In genomic region chr1:224501836-224502235, GRCh38 we compare ENCODE assay signal across 13 cellular contexts.
DNase-seq lines count a peak whose midpoint lies in the region; ATAC-seq and TF ChIP-seq lines count a peak whose summit lies in the region.
"Had no signal": no experiment of that assay in that cellular context is flagged by ENCODE, and none has a peak within 500 bp of the region (broad histone marks: within the 10 kb centered on the region; RNA-seq: fewer than 3 reads in every experiment).

No MANE protein-coding gene starts in this region.

- H3K27me3 ChIP-seq in breast epithelium (no peaks in the 10 kb centered on the region), mucosa of rectum (ENCODE audit: control insufficient read depth in 2 of 2, insufficient read depth in 2 of 2, low read length in 2 of 2) (no peaks in the 10 kb centered on the region)
- H3K27me3 ChIP-seq: left lung, SJSA1 had no signal

- POLR2A ChIA-PET in activated naive CD8-positive, alpha-beta T cell treated with anti-CD3 and anti-CD28 coated beads, Interleukin-2, amount 10 ng/mL, durations not matched to agents 7 days and 5 days (lab: Charles Lee), result no interaction called here

- ATAC-seq in activated naive CD8-positive, alpha-beta T cell treated with anti-CD3 and anti-CD28 coated beads, Interleukin-2, amount 10 ng/mL, durations not matched to agents 7 days and 5 days (ENCODE audit: low read depth), result no peak
- no peak for ATAC-seq in activated naive CD8-positive, alpha-beta T cell treated with anti-CD3 and anti-CD28 coated beads, Interleukin-2, amount 50 U/mL, for 24 hours
- no peak for ATAC-seq in GM19351 (IDR thresholded peaks at IDR 0.05; ENCODE audit: unreplicated experiment)
- ATAC-seq: activated T-helper 17 cell treated with anti-CD3 and anti-CD28 coated beads, Interleukin-2, amount 50 U/mL, for 72 hours; left lung; stimulated activated memory B cell treated with anti-CD40 and anti-IgM and Interleukin-4, amounts not matched to agents 10 μg/mL and 1 μg/mL and 100 μg/mL, for 72 hours had no signal

- no peak overlapping the region for H3K4me3 ChIP-seq in breast epithelium
- H3K4me3 ChIP-seq in mucosa of rectum (ENCODE audit: low read length in 2 of 2), result no peak overlapping the region
- H3K4me3 ChIP-seq: left lung, SJSA1 had no signal

- no peaks in the 10 kb centered on the region for H3K27me3 Mint-ChIP-seq in activated naive CD8-positive, alpha-beta T cell treated with anti-CD3 and anti-CD28 coated beads, Interleukin-2, amount 10 ng/mL, durations not matched to agents 7 days and 5 days
- peaks cover 1% of the 10 kb centered on the region for H3K27me3 Mint-ChIP-seq in activated naive CD8-positive, alpha-beta T cell treated with anti-CD3 and anti-CD28 coated beads, Interleukin-2, amount 50 U/mL, for 24 hours
- H3K27me3 Mint-ChIP-seq in type B pancreatic cell, result no peaks in the 10 kb centered on the region
- H3K27me3 Mint-ChIP-seq in T-helper 2 cell treated with Interferon-gamma antibody and Interleukin-4, amounts not matched to agents 5 μg/mL and 100 μg/mL, for 36 hours (ENCODE audit: low read depth), result no peaks in the 10 kb centered on the region
- H3K27me3 Mint-ChIP-seq: activated CD4-positive, alpha-beta memory T cell treated with anti-CD3 and anti-CD28 coated beads for 36 hours; activated T-helper 17 cell treated with anti-CD3 and anti-CD28 coated beads, Interleukin-2, amount 50 U/mL, for 72 hours; stimulated activated memory B cell treated with anti-CD40 and anti-IgM and Interleukin-4, amounts not matched to agents 10 μg/mL and 1 μg/mL and 100 μg/mL, for 72 hours had no signal

- TF ChIP-seq POLR2A in breast epithelium (IDR thresholded peaks at IDR 0.05), result no peak

- no peak overlapping the region for H3K9ac ChIP-seq in mucosa of rectum (ENCODE audit: low read depth in 1 of 2, low read length in 2 of 2)

- no peak overlapping the region for H3K4me3 Mint-ChIP-seq in activated naive CD8-positive, alpha-beta T cell treated with anti-CD3 and anti-CD28 coated beads, Interleukin-2, amount 10 ng/mL, durations not matched to agents 7 days and 5 days
- H3K4me3 Mint-ChIP-seq in activated naive CD8-positive, alpha-beta T cell treated with anti-CD3 and anti-CD28 coated beads, Interleukin-2, amount 50 U/mL, for 24 hours, result no peak overlapping the region
- H3K4me3 Mint-ChIP-seq in type B pancreatic cell, result peak overlapping the region; percentile 44
- no peak overlapping the region for H3K4me3 Mint-ChIP-seq in T-helper 2 cell treated with Interferon-gamma antibody and Interleukin-4, amounts not matched to agents 5 μg/mL and 100 μg/mL, for 36 hours
- H3K4me3 Mint-ChIP-seq: activated CD4-positive, alpha-beta memory T cell treated with anti-CD3 and anti-CD28 coated beads for 36 hours; activated T-helper 17 cell treated with anti-CD3 and anti-CD28 coated beads, Interleukin-2, amount 50 U/mL, for 72 hours; stimulated activated memory B cell treated with anti-CD40 and anti-IgM and Interleukin-4, amounts not matched to agents 10 μg/mL and 1 μg/mL and 100 μg/mL, for 72 hours had no signal

- intact Hi-C loops in breast epithelium (cut with DNase I; ENCODE audit: low total_unique reads), result no loop called here

- peaks cover 54% of the 10 kb centered on the region for H3K4me1 Mint-ChIP-seq in activated naive CD8-positive, alpha-beta T cell treated with anti-CD3 and anti-CD28 coated beads, Interleukin-2, amount 10 ng/mL, durations not matched to agents 7 days and 5 days
- H3K4me1 Mint-ChIP-seq in activated naive CD8-positive, alpha-beta T cell treated with anti-CD3 and anti-CD28 coated beads, Interleukin-2, amount 50 U/mL, for 24 hours, result peaks cover 41% of the 10 kb centered on the region
- peaks cover 62% of the 10 kb centered on the region for H3K4me1 Mint-ChIP-seq in type B pancreatic cell (ENCODE audit: unreplicated experiment)
- H3K4me1 Mint-ChIP-seq in T-helper 2 cell treated with Interferon-gamma antibody and Interleukin-4, amounts not matched to agents 5 μg/mL and 100 μg/mL, for 36 hours (ENCODE audit: low read depth), result peaks cover 63% of the 10 kb centered on the region

- H3K9me3 ChIP-seq in breast epithelium (no peaks in the 10 kb centered on the region), mucosa of rectum (ENCODE audit: control insufficient read depth in 2 of 2, low read length in 2 of 2) (no peaks in the 10 kb centered on the region)
- H3K9me3 ChIP-seq: left lung, SJSA1 had no signal

- H3K36me3 ChIP-seq in breast epithelium, result no peaks in the 10 kb centered on the region
- no peaks in the 10 kb centered on the region for H3K36me3 ChIP-seq in mucosa of rectum (ENCODE audit: control insufficient read depth in 2 of 2, insufficient read depth in 2 of 2, low read length in 2 of 2)
- H3K36me3 ChIP-seq: left lung, SJSA1 had no signal

- TF ChIP-seq CTCF in breast epithelium (IDR thresholded peaks at IDR 0.05) (no peak), type B pancreatic cell (conservative IDR thresholded peaks at IDR 0.05) (no peak)

- peaks cover 0 to 44% of the 10 kb centered on the region in 2 donors for H3K4me1 ChIP-seq in breast epithelium
- H3K4me1 ChIP-seq in mucosa of rectum (ENCODE audit: control insufficient read depth in 2 of 2, insufficient read depth in 2 of 2, low read length in 2 of 2), result peaks cover 44 to 57% of the 10 kb centered on the region in 2 donors

- H3K27ac ChIP-seq in breast epithelium (peak overlapping the region; percentile 83 to 92), mucosa of rectum (ENCODE audit: low read depth in 2 of 2, low read length in 2 of 2) (peak overlapping the region; percentile 85 to 88)

- peaks cover 3% of the 10 kb centered on the region for H3K9me3 Mint-ChIP-seq in activated naive CD8-positive, alpha-beta T cell treated with anti-CD3 and anti-CD28 coated beads, Interleukin-2, amount 10 ng/mL, durations not matched to agents 7 days and 5 days
- peaks cover 3% of the 10 kb centered on the region for H3K9me3 Mint-ChIP-seq in activated naive CD8-positive, alpha-beta T cell treated with anti-CD3 and anti-CD28 coated beads, Interleukin-2, amount 50 U/mL, for 24 hours
- H3K9me3 Mint-ChIP-seq in type B pancreatic cell, result peaks cover 8% of the 10 kb centered on the region
- H3K9me3 Mint-ChIP-seq in T-helper 2 cell treated with Interferon-gamma antibody and Interleukin-4, amounts not matched to agents 5 μg/mL and 100 μg/mL, for 36 hours, result peaks cover 5% of the 10 kb centered on the region
- H3K9me3 Mint-ChIP-seq: activated T-helper 17 cell treated with anti-CD3 and anti-CD28 coated beads, Interleukin-2, amount 50 U/mL, for 72 hours had no signal

- no peak for DNase-seq in activated naive CD8-positive, alpha-beta T cell treated with anti-CD3 and anti-CD28 coated beads, Interleukin-2, amount 10 ng/mL, durations not matched to agents 7 days and 5 days
- no peak for DNase-seq in activated naive CD8-positive, alpha-beta T cell treated with anti-CD3 and anti-CD28 coated beads, Interleukin-2, amount 50 U/mL, for 24 hours
- DNase-seq in breast epithelium (ENCODE audit: low spot score in 2 of 2) (no peak), type B pancreatic cell (ENCODE audit: extremely low spot score, unreplicated experiment) (no peak), NOMO-1 treated with dmso at 0.1 percent for 144 hours (lab: John Stamatoyannopoulos, UW; ENCODE audit: unreplicated experiment) (no peak)
- DNase-seq in T-helper 2 cell treated with Interferon-gamma antibody and Interleukin-4, amounts not matched to agents 5 μg/mL and 100 μg/mL, for 36 hours (ENCODE audit: low spot score), result no peak
- DNase-seq: activated CD4-positive, alpha-beta memory T cell treated with anti-CD3 and anti-CD28 coated beads for 36 hours; left lung had no signal

- peak overlapping the region; percentile 20 for H3K27ac Mint-ChIP-seq in activated naive CD8-positive, alpha-beta T cell treated with anti-CD3 and anti-CD28 coated beads, Interleukin-2, amount 10 ng/mL, durations not matched to agents 7 days and 5 days
- no peak overlapping the region for H3K27ac Mint-ChIP-seq in activated naive CD8-positive, alpha-beta T cell treated with anti-CD3 and anti-CD28 coated beads, Interleukin-2, amount 50 U/mL, for 24 hours
- H3K27ac Mint-ChIP-seq in type B pancreatic cell, result peak overlapping the region; percentile 87
- H3K27ac Mint-ChIP-seq in T-helper 2 cell treated with Interferon-gamma antibody and Interleukin-4, amounts not matched to agents 5 μg/mL and 100 μg/mL, for 36 hours, result no peak overlapping the region
- H3K27ac Mint-ChIP-seq: activated CD4-positive, alpha-beta memory T cell treated with anti-CD3 and anti-CD28 coated beads for 36 hours; activated T-helper 17 cell treated with anti-CD3 and anti-CD28 coated beads, Interleukin-2, amount 50 U/mL, for 72 hours had no signal

- H3K36me3 Mint-ChIP-seq in activated naive CD8-positive, alpha-beta T cell treated with anti-CD3 and anti-CD28 coated beads, Interleukin-2, amount 10 ng/mL, durations not matched to agents 7 days and 5 days, result peaks cover 3% of the 10 kb centered on the region
- peaks cover 2% of the 10 kb centered on the region for H3K36me3 Mint-ChIP-seq in activated naive CD8-positive, alpha-beta T cell treated with anti-CD3 and anti-CD28 coated beads, Interleukin-2, amount 50 U/mL, for 24 hours (ENCODE audit: low read depth)
- H3K36me3 Mint-ChIP-seq in type B pancreatic cell, result peaks cover 2% of the 10 kb centered on the region
- H3K36me3 Mint-ChIP-seq in T-helper 2 cell treated with Interferon-gamma antibody and Interleukin-4, amounts not matched to agents 5 μg/mL and 100 μg/mL, for 36 hours (ENCODE audit: low read depth), result peaks cover 3% of the 10 kb centered on the region

Comparison
In these comparisons a context has a peak if more than half of its experiments do, and no peak if none do; other contexts are left out.
1. H3K27ac Mint-ChIP-seq: peak in activated naive CD8-positive, alpha-beta T cell treated with anti-CD3 and anti-CD28 coated beads, Interleukin-2, amount 10 ng/mL, durations not matched to agents 7 days and 5 days (single experiment) and type B pancreatic cell (single experiment); none in activated naive CD8-positive, alpha-beta T cell treated with anti-CD3 and anti-CD28 coated beads, Interleukin-2, amount 50 U/mL, for 24 hours (single experiment) and T-helper 2 cell treated with Interferon-gamma antibody and Interleukin-4, amounts not matched to agents 5 μg/mL and 100 μg/mL, for 36 hours (single experiment).